In the genomic region with DNA sequence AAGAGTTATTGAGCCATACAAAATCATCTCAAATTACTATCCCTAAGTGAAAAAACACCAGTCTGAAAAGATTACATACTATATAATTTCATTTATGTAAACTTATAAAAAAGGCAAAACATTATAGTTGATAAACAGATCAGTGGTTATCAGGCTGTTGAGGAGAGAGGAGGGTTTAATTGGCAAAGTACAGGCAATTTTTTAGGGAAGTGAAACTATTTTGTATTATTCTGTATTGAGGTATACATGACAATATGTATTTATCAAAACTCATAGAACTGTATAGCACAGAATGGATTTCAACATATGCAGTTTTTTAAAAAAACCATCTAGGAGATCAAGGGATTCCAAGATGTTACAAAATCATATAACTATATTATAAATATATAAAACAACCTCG, we compare ENCODE assay signal across 25 cellular contexts.
"Had no signal": no experiment of that assay in that cellular context is flagged by ENCODE, and none has a peak within 500 bp of the region (broad histone marks: within the 10 kb centered on the region; RNA-seq: fewer than 3 reads in every experiment).

No MANE protein-coding gene starts in this region.

- H3K4me3 ChIP-seq: colonic mucosa, lung, psoas muscle, spleen, stomach had no signal

- ATAC-seq: foreskin keratinocyte; left cardiac atrium; left ventricle myocardium superior; naive thymus-derived CD4-positive, alpha-beta T cell; psoas muscle; sciatic nerve; stimulated activated naive B cell treated with anti-CD40 and anti-IgM and Interleukin-4, amounts not matched to agents 10 μg/mL and 1 μg/mL and 100 μg/mL, for 72 hours had no signal

- H3K9me3 ChIP-seq: colonic mucosa had no signal

- H3K27me3 Mint-ChIP-seq: stimulated activated naive B cell treated with anti-CD40 and anti-IgM and Interleukin-4, amounts not matched to agents 10 μg/mL and 1 μg/mL and 100 μg/mL, for 72 hours had no signal

- H3K4me1 ChIP-seq: colonic mucosa, foreskin keratinocyte, parathyroid adenoma, psoas muscle, spleen, stomach had no signal

- H3K27me3 ChIP-seq: colonic mucosa, foreskin keratinocyte, spleen, stomach had no signal

- H3K27ac Mint-ChIP-seq: endodermal cell; naive thymus-derived CD4-positive, alpha-beta T cell; nephron progenitor cell; stimulated activated naive B cell treated with anti-CD40 and anti-IgM and Interleukin-4, amounts not matched to agents 10 μg/mL and 1 μg/mL and 100 μg/mL, for 72 hours had no signal

- DNase-seq: colonic mucosa; effector CD4-positive, alpha-beta T cell; endodermal cell; erythroblast; foreskin keratinocyte; immature natural killer cell; left cardiac atrium; left ventricle myocardium superior; mesendoderm; naive thymus-derived CD4-positive, alpha-beta T cell; nephron progenitor cell; psoas muscle; spleen; stimulated activated CD4-positive, alpha-beta T cell treated with anti-CD3 and anti-CD28 coated beads, Interleukin-15, amount 100 ng/mL, for 24 hours; stimulated activated CD4-positive, alpha-beta T cell treated with anti-CD3 and anti-CD28 coated beads, Interleukin-1b, Interleukin-23, amount 100 ng/mL, for 48 hours; stimulated activated CD4-positive, alpha-beta T cell treated with anti-CD3 and anti-CD28 coated beads, Interleukin-4, amount 100 ng/mL, for 4 hours; stimulated activated naive B cell treated with anti-CD40 and anti-IgM and Interleukin-4, amounts not matched to agents 10 μg/mL and 1 μg/mL and 100 μg/mL, for 72 hours; stomach; substantia nigra; trophoblast cell had no signal

- H3K36me3 ChIP-seq: colonic mucosa, spleen, stomach had no signal

- H3K4me1 Mint-ChIP-seq: endodermal cell, nephron progenitor cell had no signal

- H3K9me3 Mint-ChIP-seq: endodermal cell had no signal

- FAIRE-seq: endothelial cell of umbilical vein, keratinocyte had no signal

- H3K4me3 Mint-ChIP-seq: endodermal cell; immature natural killer cell; naive thymus-derived CD4-positive, alpha-beta T cell; nephron progenitor cell; stimulated activated naive B cell treated with anti-CD40 and anti-IgM and Interleukin-4, amounts not matched to agents 10 μg/mL and 1 μg/mL and 100 μg/mL, for 72 hours had no signal

- H3K27ac ChIP-seq: colonic mucosa, foreskin keratinocyte, parathyroid adenoma, psoas muscle, spleen, stomach had no signal
